In the genomic region with DNA sequence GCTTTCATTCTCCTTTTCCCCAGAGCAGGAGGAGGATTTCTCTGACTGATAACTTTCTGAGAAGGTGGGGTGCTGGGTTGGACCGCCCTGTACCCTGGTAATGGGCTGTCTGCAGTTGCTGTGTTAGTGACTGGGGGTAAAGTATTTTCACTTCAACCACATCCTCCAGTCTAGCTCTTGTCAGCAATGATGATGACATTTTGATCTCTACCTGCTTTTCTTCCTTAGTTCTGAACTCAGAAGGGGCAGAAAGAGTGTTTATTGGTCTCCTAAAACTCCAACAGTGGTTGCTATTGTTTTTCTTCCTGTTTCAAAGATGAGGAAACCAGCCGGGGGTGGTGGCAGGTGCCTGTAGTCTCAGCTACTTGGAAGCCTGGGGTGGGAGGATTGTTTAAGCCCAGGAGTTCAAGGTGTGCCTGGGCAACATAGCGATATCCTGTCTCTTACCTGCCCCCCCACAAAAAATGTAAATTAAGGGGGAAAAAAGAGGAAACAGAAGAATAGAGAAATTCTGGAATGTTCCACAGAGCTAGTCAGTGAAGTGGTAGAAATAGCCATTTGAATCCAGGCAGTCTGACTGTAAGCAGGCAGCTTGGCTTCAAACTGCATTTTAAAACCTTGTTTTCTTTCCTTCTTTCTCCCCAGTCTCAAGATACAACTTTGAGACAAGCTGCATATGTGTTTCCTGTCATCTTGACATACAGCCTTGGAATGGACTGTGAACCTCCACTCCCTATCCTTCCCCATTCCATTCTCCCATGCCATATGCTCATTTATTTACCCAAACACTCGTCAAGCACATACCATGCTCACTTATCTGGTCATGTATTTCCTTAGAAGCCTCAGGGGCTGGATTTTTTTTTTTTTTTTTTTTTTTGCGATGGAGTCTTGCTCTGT, we compare ENCODE assay signal across 8 cellular contexts. TPM values are rescaled to one million over a fixed set of nuclear protein-coding genes. Genes with fewer than 3 reads are reported as not detected.
A peak's percentile ranks its signal among the peaks of the same experiment; 100 is the strongest.
DNase-seq lines count a peak whose midpoint lies in the region; ATAC-seq, FAIRE-seq and TF ChIP-seq lines count a peak whose summit lies in the region.

No MANE protein-coding gene starts in this region.

- H3K4me3 ChIP-seq in K562, result no peak overlapping the region

- no peak for TF ChIP-seq RAD21 in K562 (CRISPR knock-in tag; conservative IDR thresholded peaks at IDR 0.05 in 1 of 2, IDR thresholded peaks at IDR 0.05 in 1 of 2)

- in situ Hi-C loops in K562 (cut with MboI), result loop anchor here (25.0 kb wide), 1 partner anchor 1649 kb away; the partner anchor contains the start of gene ADCY7

- FAIRE-seq in K562 (lab: Jason Lieb, UNC) (no peak), RCC 7860 (lab: Jason Lieb, UNC) (no peak)

- H3K4me3 Mint-ChIP-seq in naive B cell, result peak overlapping the region in 5 of 8 donors; percentile 36 to 86 (median 67)

- H3K27ac Mint-ChIP-seq in naive B cell, result peak overlapping the region; percentile 40 to 98 (median 90)

- peaks cover 4 to 8% of the 10 kb centered on the region in 2 donors for H3K36me3 Mint-ChIP-seq in naive B cell

- peak overlapping the region; percentile 29; the same call in 1 of the 2 replicates for H3K4me2 ChIP-seq in K562 (ENCODE audit: insufficient read depth, low read length)

- H3K4me1 ChIP-seq in K562 (replicated peaks in 1 of 2; ENCODE audit: control insufficient read depth in 2 of 2, insufficient read depth in 2 of 2, low read length in 2 of 2), result peaks cover 7 to 15% of the 10 kb centered on the region in 2 experiments; a peak in 4 of 5 replicates

- ATAC-seq in GM18502 (IDR thresholded peaks at IDR 0.05; ENCODE audit: poor library complexity, unreplicated experiment), result peak; percentile 44
- ATAC-seq in HG02852 (IDR thresholded peaks at IDR 0.05; ENCODE audit: unreplicated experiment), result peak; percentile 33
- ATAC-seq in K562, result peak; percentile 4; the same call in 1 of the 3 replicates
- no peak for ATAC-seq in naive B cell (ENCODE audit: low read depth in 2 of 2)

- peak overlapping the region; percentile 61 for H2AFZ ChIP-seq in K562 (ENCODE audit: low read depth, low read length)

- CTCF ChIA-PET in K562 (lab: Yijun Ruan, JAX; ENCODE audit: low intra/inter-chr PET ratio), result no interaction called here

- intact Hi-C loops in K562 (cut with micrococcal nuclease), result no loop called here

- peaks cover 27 to 48% (median 32%) of the 10 kb centered on the region in 3 donors for H3K4me1 Mint-ChIP-seq in naive B cell

- no peaks in the 10 kb centered on the region for H3K9me3 ChIP-seq in K562 (replicated peaks; ENCODE audit: control insufficient read depth, insufficient read depth, low read depth, low read length)

- H3K79me2 ChIP-seq in K562 (ENCODE audit: control insufficient read depth, insufficient read depth, low read length), result peaks cover 20% of the 10 kb centered on the region

- WGBS in K562 (ENCODE audit: insufficient coverage, low coverage, missing lambda C conversion rate), result 25% methylated on average over 5 of the region's 5 CpGs

- POLR2A ChIA-PET in K562 (lab: Yijun Ruan, JAX), result interaction anchor here (0.6 to 1.7 kb wide), 9 partner anchors 10 to 1578 kb away, joined by 3 to 5 read pairs (median 4); no protein-coding TSS in a partner anchor

- BruUV-seq in K562 (replicated peaks; lab: Mats Ljungman, UMichigan), result no TSS peak

- DNase-seq in RPMI8226, result peak; percentile 23
- DNase-seq in K562 (ENCODE audit: extremely low read depth in 1 of 4, low spot score in 3 of 4), result no peak
- no peak for DNase-seq in naive B cell
- no peak for DNase-seq in DMS79 treated with DMSO at 0.1 percent for 48 hours (lab: John Stamatoyannopoulos, UW)
- no peak for DNase-seq in C1 segment of cervical spinal cord (lab: John Stamatoyannopoulos, UW)
- DNase-seq in RCC 7860 (ENCODE audit: low spot score), result no peak

- peak overlapping the region; percentile 31; the same call in 1 of the 3 replicates for H3K27ac ChIP-seq in K562 (ENCODE audit: extremely low read depth, low read depth, low read length)

- no peaks in the 10 kb centered on the region for H3K9me1 ChIP-seq in K562 (ENCODE audit: control insufficient read depth, insufficient read depth, low read length)

- H4K20me1 ChIP-seq in K562 (replicated peaks; ENCODE audit: control insufficient read depth, insufficient read depth, low read length), result no peaks in the 10 kb centered on the region

- H3K9me3 Mint-ChIP-seq in naive B cell, result peaks cover 2 to 6% (median 3%) of the 10 kb centered on the region in 7 donors

- peaks cover 0 to 6% (median 5%) of the 10 kb centered on the region in 3 donors for H3K27me3 Mint-ChIP-seq in naive B cell

- no peak for TF ChIP-seq CTCF in K562 (IDR thresholded peaks at IDR 0.05 in 2 of 3, conservative IDR thresholded peaks at IDR 0.05 in 1 of 3; ENCODE audit: insufficient read depth in 2 of 3, low read depth in 1 of 3, low read length in 3 of 3)

- no peak for TF ChIP-seq POLR2A in K562 (conservative IDR thresholded peaks at IDR 0.05)

- TF ChIP-seq EP300 in K562 (IDR thresholded peaks at IDR 0.05; ENCODE audit: low read length), result no peak

- no peaks in the 10 kb centered on the region for H3K27me3 ChIP-seq in K562 (ENCODE audit: control insufficient read depth in 2 of 2, insufficient read depth in 2 of 2, low read length in 2 of 2)

- H3K36me3 ChIP-seq in K562 (ENCODE audit: control insufficient read depth, insufficient read depth, low read length), result no peaks in the 10 kb centered on the region; the same call in 2 of the 3 replicates

- no peak overlapping the region; a peak in 2 of 4 replicates for H3K9ac ChIP-seq in K562 (ENCODE audit: insufficient read depth in 1 of 2, low read depth in 2 of 2, low read length in 2 of 2)

TF ChIP-seq in K562, 482 proteins besides CTCF, POLR2A, EP300 and RAD21:
- no peak for TF ChIP-seq HMGN3 (IDR thresholded peaks at IDR 0.05; ENCODE audit: borderline replicate concordance, extremely low read depth, insufficient read length, low read depth, low read length)
- TF ChIP-seq, protein P1, sequence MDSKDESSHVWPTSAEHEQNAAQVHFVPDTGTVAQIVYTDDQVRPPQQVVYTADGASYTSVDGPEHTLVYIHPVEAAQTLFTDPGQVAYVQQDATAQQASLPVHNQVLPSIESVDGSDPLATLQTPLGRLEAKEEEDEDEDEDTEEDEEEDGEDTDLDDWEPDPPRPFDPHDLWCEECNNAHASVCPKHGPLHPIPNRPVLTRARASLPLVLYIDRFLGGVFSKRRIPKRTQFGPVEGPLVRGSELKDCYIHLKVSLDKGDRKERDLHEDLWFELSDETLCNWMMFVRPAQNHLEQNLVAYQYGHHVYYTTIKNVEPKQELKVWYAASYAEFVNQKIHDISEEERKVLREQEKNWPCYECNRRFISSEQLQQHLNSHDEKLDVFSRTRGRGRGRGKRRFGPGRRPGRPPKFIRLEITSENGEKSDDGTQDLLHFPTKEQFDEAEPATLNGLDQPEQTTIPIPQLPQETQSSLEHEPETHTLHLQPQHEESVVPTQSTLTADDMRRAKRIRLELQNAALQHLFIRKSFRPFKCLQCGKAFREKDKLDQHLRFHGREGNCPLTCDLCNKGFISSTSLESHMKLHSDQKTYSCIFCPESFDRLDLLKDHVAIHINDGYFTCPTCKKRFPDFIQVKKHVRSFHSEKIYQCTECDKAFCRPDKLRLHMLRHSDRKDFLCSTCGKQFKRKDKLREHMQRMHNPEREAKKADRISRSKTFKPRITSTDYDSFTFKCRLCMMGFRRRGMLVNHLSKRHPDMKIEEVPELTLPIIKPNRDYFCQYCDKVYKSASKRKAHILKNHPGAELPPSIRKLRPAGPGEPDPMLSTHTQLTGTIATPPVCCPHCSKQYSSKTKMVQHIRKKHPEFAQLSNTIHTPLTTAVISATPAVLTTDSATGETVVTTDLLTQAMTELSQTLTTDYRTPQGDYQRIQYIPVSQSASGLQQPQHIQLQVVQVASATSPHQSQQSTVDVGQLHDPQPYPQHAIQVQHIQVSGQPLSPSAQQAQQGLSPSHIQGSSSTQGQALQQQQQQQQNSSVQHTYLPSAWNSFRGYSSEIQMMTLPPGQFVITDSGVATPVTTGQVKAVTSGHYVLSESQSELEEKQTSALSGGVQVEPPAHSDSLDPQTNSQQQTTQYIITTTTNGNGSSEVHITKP (IDR thresholded peaks at IDR 0.05; ENCODE audit: partially characterized antibody), result peak; percentile 52
- TF ChIP-seq VEZF1 (CRISPR knock-in tag; IDR thresholded peaks at IDR 0.05), result peak; percentile 17; the same call in 1 of the 2 replicates
- 0 out of 4 replicates have a peak, but pooled peaks of 1 of the 2 experiments have one; percentile 4 for TF ChIP-seq TEAD1 (CRISPR knock-in tag; IDR thresholded peaks at IDR 0.05)
- no peak for TF ChIP-seq CREBBP (IDR thresholded peaks at IDR 0.05; ENCODE audit: low read depth, low read length)

RNA-seq across cellular contexts. Expression of gene N4BP1, which starts 3.3 kb away (rescaled TPM):
- total RNA-seq in K562 (2011; cell fraction: chromatin; rRNA removed; ENCODE audit: low replicate concordance), result 17.8 and 43.0 TPM in 2 replicates
- 8.0 and 10.5 TPM in 2 replicates for total RNA-seq in K562 (2011; cell fraction: nucleolus; rRNA removed)
- total RNA-seq in K562 (2011; cell fraction: nucleoplasm; rRNA removed), result 17.3 and 17.6 TPM in 2 replicates
- 5.9 and 7.4 TPM in 2 replicates for total RNA-seq in K562 (2014; rRNA removed)
- total RNA-seq in K562 (2014; rRNA removed; fragmentation: Illumina TruSeq; extraction: Trizol), result 17.1 and 18.4 TPM in 2 replicates
- total RNA-seq in K562 (2015; rRNA removed; fragmentation: Illumina TruSeq; extraction: Trizol), result 18.6 and 20.7 TPM in 2 replicates
- 18.0 and 18.1 TPM in 2 replicates for total RNA-seq in K562 (2021)
- 12.9 and 16.5 TPM in 2 replicates for polyA plus RNA-seq in K562 (2011; rRNA removed)
- 7.5 and 14.3 TPM in 2 replicates for polyA plus RNA-seq in K562 (2011; cell fraction: cytosol; rRNA removed)
- 12.2 and 13.1 TPM in 2 replicates for polyA plus RNA-seq in K562 (2011; cell fraction: nucleus; rRNA removed)
- 8.5 and 12.2 TPM in 2 replicates for polyA plus RNA-seq in K562 (2012)
- polyA plus RNA-seq in K562 (2014; fragmentation: Illumina TruSeq; extraction: Trizol), result 17.4 and 18.7 TPM in 2 replicates
- 1 to 10 TPM; 1.1 to 2.4 TPM for polyA plus RNA-seq in K562 (2014; fragmentation: Nextera tagmentation; extraction: Ambion mirVana)
- polyA plus RNA-seq in K562 (2014; rRNA removed), result 10.0 and 15.5 TPM in 2 replicates
- polyA minus RNA-seq in K562 (2011; rRNA and poly(A)+ RNA removed), result 16.4 and 26.0 TPM in 2 replicates
- 10.5 and 12.3 TPM in 2 replicates for polyA minus RNA-seq in K562 (2011; cell fraction: cytosol; rRNA and poly(A)+ RNA removed)
- polyA minus RNA-seq in K562 (2011; cell fraction: nucleus; rRNA and poly(A)+ RNA removed), result 8.1 and 14.8 TPM in 2 replicates
- 10 to 100 TPM in 5 of 6 donors, 1 to 10 TPM in 1; 7.6 to 40.2 (median 21.7) TPM for polyA plus RNA-seq in naive B cell (ENCODE audit: low read depth in 6 of 6)

Comparison
In these comparisons a context has a peak if more than half of its experiments do, and no peak if none do; other contexts are left out.
1. ATAC-seq: peak in GM18502 (single experiment), HG02852 (single experiment) and K562 (single experiment); none in naive B cell (0 of 2).